In genomic region chr18:74990563-74991081, GRCh38 we compare ENCODE assay signal across 10 cellular contexts.
A peak's percentile ranks its signal among the peaks of the same experiment; 100 is the strongest.
DNase-seq lines count a peak whose midpoint lies in the region; ATAC-seq and TF ChIP-seq lines count a peak whose summit lies in the region.
"Had no signal": no experiment of that assay in that cellular context is flagged by ENCODE, and none has a peak within 500 bp of the region (broad histone marks: within the 10 kb centered on the region; RNA-seq: fewer than 3 reads in every experiment).

No MANE protein-coding gene starts in this region.

- peak overlapping the region; percentile 58 for H3K27ac ChIP-seq in neutrophil

- no peak for DNase-seq in activated CD4-positive, alpha-beta T cell treated with anti-CD3 and anti-CD28 coated beads, Interleukin-2, amount 10 ng/mL, durations not matched to agents 7 days and 5 days
- no peak for DNase-seq in activated CD4-positive, alpha-beta T cell treated with anti-CD3 and anti-CD28 coated beads, Interleukin-2, amount 50 U/mL, for 4 hours
- DNase-seq in NCI-H2107 (lab: John Stamatoyannopoulos, UW) = peak; percentile 65
- DNase-seq in activated CD8-positive, alpha-beta T cell treated with anti-CD3 and anti-CD28 coated beads, Interleukin-2, amount 10 ng/mL, durations not matched to agents 7 days and 5 days = no peak
- no peak for DNase-seq in type B pancreatic cell (ENCODE audit: extremely low spot score, unreplicated experiment)
- DNase-seq in Ammon's horn (ENCODE audit: low spot score) = no peak
- DNase-seq in EL = no peak
- DNase-seq: retina had no signal

- CTCF ChIA-PET in activated CD4-positive, alpha-beta T cell treated with anti-CD3 and anti-CD28 coated beads, Interleukin-2, amount 10 ng/mL, durations not matched to agents 7 days and 5 days (lab: Charles Lee) = interaction anchor here (1.5 kb wide), 1 partner anchor 39 kb away, joined by 5 read pairs; no protein-coding TSS in a partner anchor
- CTCF ChIA-PET in activated CD8-positive, alpha-beta T cell treated with anti-CD3 and anti-CD28 coated beads, Interleukin-2, amount 10 ng/mL, durations not matched to agents 7 days and 5 days (lab: Charles Lee) = interaction anchor here (0.7 to 1.4 kb wide), 5 partner anchors 18 to 94 kb away, joined by 3 to 4 read pairs (median 3); no protein-coding TSS in a partner anchor

- no peaks in the 10 kb centered on the region for H3K9me3 Mint-ChIP-seq in activated CD4-positive, alpha-beta T cell treated with anti-CD3 and anti-CD28 coated beads, Interleukin-2, amount 10 ng/mL, durations not matched to agents 7 days and 5 days
- H3K9me3 Mint-ChIP-seq in activated CD8-positive, alpha-beta T cell treated with anti-CD3 and anti-CD28 coated beads, Interleukin-2, amount 10 ng/mL, durations not matched to agents 7 days and 5 days (ENCODE audit: insufficient read depth) = no peaks in the 10 kb centered on the region
- no peaks in the 10 kb centered on the region for H3K9me3 Mint-ChIP-seq in type B pancreatic cell

- no peaks in the 10 kb centered on the region for H3K27me3 ChIP-seq in neutrophil

- peak overlapping the region; percentile 1 for H3K4me3 Mint-ChIP-seq in activated CD4-positive, alpha-beta T cell treated with anti-CD3 and anti-CD28 coated beads, Interleukin-2, amount 10 ng/mL, durations not matched to agents 7 days and 5 days
- H3K4me3 Mint-ChIP-seq in activated CD8-positive, alpha-beta T cell treated with anti-CD3 and anti-CD28 coated beads, Interleukin-2, amount 10 ng/mL, durations not matched to agents 7 days and 5 days = no peak overlapping the region
- no peak overlapping the region for H3K4me3 Mint-ChIP-seq in type B pancreatic cell

- ATAC-seq in activated CD8-positive, alpha-beta T cell treated with anti-CD3 and anti-CD28 coated beads, Interleukin-2, amount 10 ng/mL, durations not matched to agents 7 days and 5 days = no peak
- ATAC-seq: Panc1 had no signal

- H3K4me1 Mint-ChIP-seq in activated CD4-positive, alpha-beta T cell treated with anti-CD3 and anti-CD28 coated beads, Interleukin-2, amount 10 ng/mL, durations not matched to agents 7 days and 5 days = peaks cover 54% of the 10 kb centered on the region
- H3K4me1 Mint-ChIP-seq in activated CD8-positive, alpha-beta T cell treated with anti-CD3 and anti-CD28 coated beads, Interleukin-2, amount 10 ng/mL, durations not matched to agents 7 days and 5 days (ENCODE audit: low read depth) = peaks cover 41% of the 10 kb centered on the region
- peaks cover 13% of the 10 kb centered on the region for H3K4me1 Mint-ChIP-seq in type B pancreatic cell (ENCODE audit: unreplicated experiment)

- no peaks in the 10 kb centered on the region for H3K4me1 ChIP-seq in neutrophil (ENCODE audit: control insufficient read depth in 1 of 2, insufficient read depth in 1 of 2, low read depth in 1 of 2, low read length in 1 of 2)

- H3K27me3 Mint-ChIP-seq in activated CD4-positive, alpha-beta T cell treated with anti-CD3 and anti-CD28 coated beads, Interleukin-2, amount 10 ng/mL, durations not matched to agents 7 days and 5 days = no peaks in the 10 kb centered on the region
- H3K27me3 Mint-ChIP-seq in activated CD8-positive, alpha-beta T cell treated with anti-CD3 and anti-CD28 coated beads, Interleukin-2, amount 10 ng/mL, durations not matched to agents 7 days and 5 days (ENCODE audit: low read depth) = no peaks in the 10 kb centered on the region
- no peaks in the 10 kb centered on the region for H3K27me3 Mint-ChIP-seq in type B pancreatic cell

- no peak for TF ChIP-seq CTCF in neutrophil (IDR thresholded peaks at IDR 0.05)
- no peak for TF ChIP-seq CTCF in type B pancreatic cell (conservative IDR thresholded peaks at IDR 0.05)

- H3K4me3 ChIP-seq in neutrophil (ENCODE audit: low read depth in 1 of 2, low read length in 1 of 2) = no peak overlapping the region

- H3K36me3 ChIP-seq in neutrophil = no peaks in the 10 kb centered on the region

- peak overlapping the region; percentile 58 for H3K27ac Mint-ChIP-seq in activated CD4-positive, alpha-beta T cell treated with anti-CD3 and anti-CD28 coated beads, Interleukin-2, amount 10 ng/mL, durations not matched to agents 7 days and 5 days
- peak overlapping the region; percentile 56 for H3K27ac Mint-ChIP-seq in activated CD8-positive, alpha-beta T cell treated with anti-CD3 and anti-CD28 coated beads, Interleukin-2, amount 10 ng/mL, durations not matched to agents 7 days and 5 days
- H3K27ac Mint-ChIP-seq in type B pancreatic cell = no peak overlapping the region

- H3K36me3 Mint-ChIP-seq in activated CD4-positive, alpha-beta T cell treated with anti-CD3 and anti-CD28 coated beads, Interleukin-2, amount 10 ng/mL, durations not matched to agents 7 days and 5 days (ENCODE audit: low read depth) = no peaks in the 10 kb centered on the region
- no peaks in the 10 kb centered on the region for H3K36me3 Mint-ChIP-seq in activated CD8-positive, alpha-beta T cell treated with anti-CD3 and anti-CD28 coated beads, Interleukin-2, amount 10 ng/mL, durations not matched to agents 7 days and 5 days (ENCODE audit: low read depth)
- H3K36me3 Mint-ChIP-seq in type B pancreatic cell = no peaks in the 10 kb centered on the region

- POLR2A ChIA-PET in activated CD4-positive, alpha-beta T cell treated with anti-CD3 and anti-CD28 coated beads, Interleukin-2, amount 10 ng/mL, durations not matched to agents 7 days and 5 days (lab: Charles Lee) = no interaction called here
- POLR2A ChIA-PET in activated CD8-positive, alpha-beta T cell treated with anti-CD3 and anti-CD28 coated beads, Interleukin-2, amount 10 ng/mL, durations not matched to agents 7 days and 5 days (lab: Charles Lee) = interaction anchor here (1.1 to 1.2 kb wide), 3 partner anchors 80 to 220 kb away, joined by 3 to 4 read pairs (median 3); partner anchors contain the start of genes PTGR3 and TSHZ1

- no peaks in the 10 kb centered on the region for H3K9me3 ChIP-seq in neutrophil
